Comparison of ENCODE assay signal across 1 cellular context in genomic region chr1:28173980-28174297, GRCh38.
TF ChIP-seq lines count a peak whose summit lies in the region.

No MANE protein-coding gene starts in this region.

TF ChIP-seq in liver, 16 proteins besides CTCF, POLR2A, EP300 and RAD21 (continued from another document):
- no peak for TF ChIP-seq REST (IDR thresholded peaks at IDR 0.05)
